ENCODE assay signal across 14 cellular contexts in the genomic region with DNA sequence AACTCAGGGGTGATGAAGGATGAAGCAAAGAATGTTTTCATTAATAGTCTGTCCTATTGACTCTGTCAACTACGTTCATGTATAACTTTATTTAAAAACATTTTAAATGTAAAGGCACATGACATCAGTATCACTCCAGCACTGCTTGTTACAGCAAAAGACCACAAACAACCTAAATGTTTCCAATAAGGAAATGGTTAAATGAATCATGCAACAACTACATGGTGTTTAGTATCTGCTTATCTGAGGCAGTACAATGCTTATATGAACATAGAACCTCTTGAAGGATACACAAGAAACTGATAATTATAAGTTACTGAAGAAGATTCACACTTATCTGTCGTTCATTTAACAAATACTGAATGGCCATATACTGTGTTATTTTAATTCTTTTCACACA. TPM values are rescaled to one million over a fixed set of nuclear protein-coding genes. Genes with fewer than 3 reads are reported as not detected.
DNase-seq lines count a peak whose midpoint lies in the region; ATAC-seq and TF ChIP-seq lines count a peak whose summit lies in the region.
"Had no signal": no experiment of that assay in that cellular context is flagged by ENCODE, and none has a peak within 500 bp of the region (broad histone marks: within the 10 kb centered on the region; RNA-seq: fewer than 3 reads in every experiment).

No MANE protein-coding gene starts in this region.

- H3K9me2 ChIP-seq in Loucy (replicated peaks; ENCODE audit: low read depth, low read length) = no peaks in the 10 kb centered on the region

- intact Hi-C loops in activated T-helper 2 cell treated with anti-CD3 and anti-CD28 coated beads, Interferon-gamma antibody, Interleukin-2, Interleukin-4, amounts not matched to agents 10 μg/mL and 5 μg/mL and 100 μg/mL, durations not matched to agents 14 hours and 24 hours and 36 hours (cut with micrococcal nuclease) = loop anchor here (2.0 to 10.0 kb wide), 3 partner anchors 14 to 1516 kb away; partner anchors contain the start of gene SPAG16

- H3K4me3 Mint-ChIP-seq in activated CD8-positive, alpha-beta memory T cell treated with anti-CD3 and anti-CD28 coated beads, Interleukin-2, amount 10 ng/mL, durations not matched to agents 7 days and 5 days = no peak overlapping the region
- no peak overlapping the region for H3K4me3 Mint-ChIP-seq in activated T-helper 2 cell treated with anti-CD3 and anti-CD28 coated beads, Interferon-gamma antibody, Interleukin-2, Interleukin-4, amounts not matched to agents 10 μg/mL and 5 μg/mL and 100 μg/mL, durations not matched to agents 14 hours and 24 hours and 36 hours (ENCODE audit: low read depth)
- no peak overlapping the region for H3K4me3 Mint-ChIP-seq in stimulated activated effector memory CD8-positive, alpha-beta T cell treated with anti-CD3 and anti-CD28 coated beads, Interleukin-12 subunit alpha, Interleukin-12 subunit beta, amount 100 ng/mL, for 72 hours
- H3K4me3 Mint-ChIP-seq: H9 had no signal

- H4K20me1 ChIP-seq in Loucy (ENCODE audit: insufficient read depth, low read length, poor library complexity, severe bottlenecking) = peaks cover 88% of the 10 kb centered on the region

- no peaks in the 10 kb centered on the region for H3K27me3 Mint-ChIP-seq in activated CD8-positive, alpha-beta memory T cell treated with anti-CD3 and anti-CD28 coated beads, Interleukin-2, amount 10 ng/mL, durations not matched to agents 7 days and 5 days
- H3K27me3 Mint-ChIP-seq in activated T-helper 2 cell treated with anti-CD3 and anti-CD28 coated beads, Interferon-gamma antibody, Interleukin-2, Interleukin-4, amounts not matched to agents 10 μg/mL and 5 μg/mL and 100 μg/mL, durations not matched to agents 14 hours and 24 hours and 36 hours (ENCODE audit: low read depth) = no peaks in the 10 kb centered on the region

- no peaks in the 10 kb centered on the region for H3F3A ChIP-seq in Loucy (ENCODE audit: low read depth)

- no peaks in the 10 kb centered on the region for H3K9me3 ChIP-seq in Loucy (ENCODE audit: insufficient read depth, low read depth, low read length)
- H3K9me3 ChIP-seq: A549 had no signal

- H3K27me3 ChIP-seq in Loucy (ENCODE audit: insufficient read depth, low read length, poor library complexity, severe bottlenecking) = no peaks in the 10 kb centered on the region

- H3K4me1 Mint-ChIP-seq in activated CD8-positive, alpha-beta memory T cell treated with anti-CD3 and anti-CD28 coated beads, Interleukin-2, amount 10 ng/mL, durations not matched to agents 7 days and 5 days = peaks cover 75% of the 10 kb centered on the region
- H3K4me1 Mint-ChIP-seq in activated T-helper 2 cell treated with anti-CD3 and anti-CD28 coated beads, Interferon-gamma antibody, Interleukin-2, Interleukin-4, amounts not matched to agents 10 μg/mL and 5 μg/mL and 100 μg/mL, durations not matched to agents 14 hours and 24 hours and 36 hours (ENCODE audit: low read depth) = peaks cover 75% of the 10 kb centered on the region
- H3K4me1 Mint-ChIP-seq in stimulated activated effector memory CD8-positive, alpha-beta T cell treated with anti-CD3 and anti-CD28 coated beads, Interleukin-12 subunit alpha, Interleukin-12 subunit beta, amount 100 ng/mL, for 72 hours = peaks cover 34% of the 10 kb centered on the region

- H3K9ac ChIP-seq in Loucy (ENCODE audit: low read depth, low read length, poor library complexity, severe bottlenecking) = no peak overlapping the region

- H3K4me2 ChIP-seq in Loucy (ENCODE audit: low read depth, low read length, poor library complexity, severe bottlenecking) = peak overlapping the region; percentile 65
- H3K4me2 ChIP-seq: A549 had no signal

- TF ChIP-seq CTCF in Loucy (conservative IDR thresholded peaks at IDR 0.05; ENCODE audit: low read length) (no peak), omental fat pad (IDR thresholded peaks at IDR 0.05) (no peak)

- H3K27ac Mint-ChIP-seq in activated CD8-positive, alpha-beta memory T cell treated with anti-CD3 and anti-CD28 coated beads, Interleukin-2, amount 10 ng/mL, durations not matched to agents 7 days and 5 days = no peak overlapping the region
- peak overlapping the region; percentile 26 for H3K27ac Mint-ChIP-seq in activated T-helper 2 cell treated with anti-CD3 and anti-CD28 coated beads, Interferon-gamma antibody, Interleukin-2, Interleukin-4, amounts not matched to agents 10 μg/mL and 5 μg/mL and 100 μg/mL, durations not matched to agents 14 hours and 24 hours and 36 hours
- no peak overlapping the region for H3K27ac Mint-ChIP-seq in stimulated activated effector memory CD8-positive, alpha-beta T cell treated with anti-CD3 and anti-CD28 coated beads, Interleukin-12 subunit alpha, Interleukin-12 subunit beta, amount 100 ng/mL, for 72 hours
- H3K27ac Mint-ChIP-seq: H9 had no signal

- H3K36me3 ChIP-seq in Loucy (ENCODE audit: insufficient read depth, low read length) = peaks cover 5% of the 10 kb centered on the region; the same call in 1 of the 2 replicates

- no peak overlapping the region for H2AFZ ChIP-seq in Loucy (ENCODE audit: low read length)

- H3K4me3 ChIP-seq in Loucy (ENCODE audit: low read length, poor library complexity, severe bottlenecking) = peak overlapping the region; percentile 33
- H3K4me3 ChIP-seq: A549 had no signal

- DNase-seq in activated CD8-positive, alpha-beta memory T cell treated with anti-CD3 and anti-CD28 coated beads, Interleukin-2, amount 10 ng/mL, durations not matched to agents 7 days and 5 days = no peak
- DNase-seq in activated CD8-positive, alpha-beta memory T cell treated with anti-CD3 and anti-CD28 coated beads for 24 hours = no peak
- DNase-seq in activated T-helper 2 cell treated with anti-CD3 and anti-CD28 coated beads, Interferon-gamma antibody, Interleukin-2, Interleukin-4, amounts not matched to agents 10 μg/mL and 5 μg/mL and 100 μg/mL, durations not matched to agents 14 hours and 24 hours and 36 hours (ENCODE audit: low spot score) = no peak
- DNase-seq in stimulated activated effector memory CD8-positive, alpha-beta T cell treated with anti-CD3 and anti-CD28 coated beads, Interleukin-12 subunit alpha, Interleukin-12 subunit beta, amount 100 ng/mL, for 72 hours (ENCODE audit: low spot score in 2 of 2) = no peak
- no peak for DNase-seq in stimulated activated CD4-positive, alpha-beta T cell treated with anti-CD3 and anti-CD28 coated beads, Interleukin-12 subunit alpha, Interleukin-12 subunit beta, amount 100 ng/mL, for 4 hours
- no peak for DNase-seq in NCI-H524 treated with DMSO at 0.1 percent for 48 hours (lab: John Stamatoyannopoulos, UW)
- no peak for DNase-seq in omental fat pad (ENCODE audit: low spot score)
- DNase-seq: GF-D8, H9, Kasumi-1, NCI-H1436, NCI-H2029 had no signal

- peaks cover 98% of the 10 kb centered on the region for H3K79me2 ChIP-seq in Loucy (ENCODE audit: insufficient read depth, low read length)

- CTCF ChIA-PET in activated CD8-positive, alpha-beta memory T cell treated with anti-CD3 and anti-CD28 coated beads, Interleukin-2, amount 10 ng/mL, durations not matched to agents 7 days and 5 days (lab: Charles Lee) = no interaction called here

- H3K4me1 ChIP-seq in Loucy (ENCODE audit: insufficient read depth, low read length, poor library complexity, severe bottlenecking) = peaks cover 61% of the 10 kb centered on the region

- peaks cover 50% of the 10 kb centered on the region for H3K36me3 Mint-ChIP-seq in activated CD8-positive, alpha-beta memory T cell treated with anti-CD3 and anti-CD28 coated beads, Interleukin-2, amount 10 ng/mL, durations not matched to agents 7 days and 5 days
- H3K36me3 Mint-ChIP-seq in activated T-helper 2 cell treated with anti-CD3 and anti-CD28 coated beads, Interferon-gamma antibody, Interleukin-2, Interleukin-4, amounts not matched to agents 10 μg/mL and 5 μg/mL and 100 μg/mL, durations not matched to agents 14 hours and 24 hours and 36 hours (ENCODE audit: low read depth) = peaks cover 50% of the 10 kb centered on the region
- peaks cover 10% of the 10 kb centered on the region for H3K36me3 Mint-ChIP-seq in stimulated activated effector memory CD8-positive, alpha-beta T cell treated with anti-CD3 and anti-CD28 coated beads, Interleukin-12 subunit alpha, Interleukin-12 subunit beta, amount 100 ng/mL, for 72 hours

- H3K9me3 Mint-ChIP-seq in activated CD8-positive, alpha-beta memory T cell treated with anti-CD3 and anti-CD28 coated beads, Interleukin-2, amount 10 ng/mL, durations not matched to agents 7 days and 5 days (ENCODE audit: low read depth) = no peaks in the 10 kb centered on the region
- no peaks in the 10 kb centered on the region for H3K9me3 Mint-ChIP-seq in activated T-helper 2 cell treated with anti-CD3 and anti-CD28 coated beads, Interferon-gamma antibody, Interleukin-2, Interleukin-4, amounts not matched to agents 10 μg/mL and 5 μg/mL and 100 μg/mL, durations not matched to agents 14 hours and 24 hours and 36 hours
- no peaks in the 10 kb centered on the region for H3K9me3 Mint-ChIP-seq in stimulated activated effector memory CD8-positive, alpha-beta T cell treated with anti-CD3 and anti-CD28 coated beads, Interleukin-12 subunit alpha, Interleukin-12 subunit beta, amount 100 ng/mL, for 72 hours
- H3K9me3 Mint-ChIP-seq: H9 had no signal

- ATAC-seq in activated CD8-positive, alpha-beta memory T cell treated with anti-CD3 and anti-CD28 coated beads, Interleukin-2, amount 10 ng/mL, durations not matched to agents 7 days and 5 days = peak; percentile 83
- ATAC-seq in stimulated activated effector memory CD8-positive, alpha-beta T cell treated with anti-CD3 and anti-CD28 coated beads, Interleukin-12 subunit alpha, Interleukin-12 subunit beta, amount 100 ng/mL, for 72 hours = peak; percentile 83
- no peak for ATAC-seq in omental fat pad (ENCODE audit: low FRiP score)
- ATAC-seq: A549 had no signal

RNA-seq across cellular contexts. Expression of gene BARD1, which starts 8.4 kb away (rescaled TPM):
- 10 to 100 TPM; 44.6 to 71.6 TPM for total RNA-seq in activated CD8-positive, alpha-beta memory T cell treated with anti-CD3 and anti-CD28 coated beads, Interleukin-2, amount 10 ng/mL, durations not matched to agents 7 days and 5 days
- 33.2 and 34.4 TPM in 2 replicates for total RNA-seq in activated T-helper 2 cell treated with anti-CD3 and anti-CD28 coated beads, Interferon-gamma antibody, Interleukin-2, Interleukin-4, amounts not matched to agents 10 μg/mL and 5 μg/mL and 100 μg/mL, durations not matched to agents 14 hours and 24 hours and 36 hours
- 1 to 10 TPM; 3.3 to 9.6 (median 4.2) TPM for total RNA-seq in omental fat pad
